In genomic region chr2:8573234-8573941, GRCh38 we compare ENCODE assay signal across 1 cellular context.
TF ChIP-seq lines count a peak whose summit lies in the region.

No MANE protein-coding gene starts in this region.

TF ChIP-seq in HepG2, 621 proteins besides CTCF, POLR2A, EP300 and RAD21 (continued from another document and continues in another):
- TF ChIP-seq MYC (CRISPR knock-in tag; IDR thresholded peaks at IDR 0.05; ENCODE audit: borderline replicate concordance): no peak
- no peak for TF ChIP-seq TP53 (CRISPR knock-in tag; conservative IDR thresholded peaks at IDR 0.05)
- no peak for TF ChIP-seq ZNF383 (CRISPR knock-in tag; IDR thresholded peaks at IDR 0.05; ENCODE audit: borderline replicate concordance)
- no peak for TF ChIP-seq NFKB2 (CRISPR knock-in tag; IDR thresholded peaks at IDR 0.05; ENCODE audit: borderline replicate concordance)
- no peak for TF ChIP-seq ZNF275 (CRISPR knock-in tag; IDR thresholded peaks at IDR 0.05; ENCODE audit: borderline replicate concordance)
- TF ChIP-seq ZNF225 (CRISPR knock-in tag; IDR thresholded peaks at IDR 0.05): peak; percentile 81; the same call in 1 of the 2 replicates
- TF ChIP-seq ZNF451 (CRISPR knock-in tag; IDR thresholded peaks at IDR 0.05): no peak
- TF ChIP-seq AHDC1 (CRISPR knock-in tag; IDR thresholded peaks at IDR 0.05; ENCODE audit: borderline replicate concordance): no peak
- TF ChIP-seq ZNF780A (CRISPR knock-in tag; IDR thresholded peaks at IDR 0.05): no peak
- TF ChIP-seq CAMTA2 (CRISPR knock-in tag; IDR thresholded peaks at IDR 0.05; ENCODE audit: borderline replicate concordance): no peak
- TF ChIP-seq HMG20A (CRISPR knock-in tag; IDR thresholded peaks at IDR 0.05; ENCODE audit: borderline replicate concordance): no peak
- 0 out of 2 replicates have a peak, but pooled peaks have one; percentile 6 for TF ChIP-seq EEA1 (CRISPR knock-in tag; IDR thresholded peaks at IDR 0.05; ENCODE audit: borderline replicate concordance)
- TF ChIP-seq ZNF777 (CRISPR knock-in tag; IDR thresholded peaks at IDR 0.05): no peak
- no peak for TF ChIP-seq MYNN (CRISPR knock-in tag; IDR thresholded peaks at IDR 0.05; ENCODE audit: low read depth)
- TF ChIP-seq, protein P1, sequence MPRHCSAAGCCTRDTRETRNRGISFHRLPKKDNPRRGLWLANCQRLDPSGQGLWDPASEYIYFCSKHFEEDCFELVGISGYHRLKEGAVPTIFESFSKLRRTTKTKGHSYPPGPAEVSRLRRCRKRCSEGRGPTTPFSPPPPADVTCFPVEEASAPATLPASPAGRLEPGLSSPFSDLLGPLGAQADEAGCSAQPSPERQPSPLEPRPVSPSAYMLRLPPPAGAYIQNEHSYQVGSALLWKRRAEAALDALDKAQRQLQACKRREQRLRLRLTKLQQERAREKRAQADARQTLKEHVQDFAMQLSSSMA (CRISPR knock-in tag; IDR thresholded peaks at IDR 0.05): peak; percentile 21; the same call in 1 of the 2 replicates
- no peak for TF ChIP-seq PBX2 (CRISPR knock-in tag; IDR thresholded peaks at IDR 0.05)
- peak; percentile 83 for TF ChIP-seq ZNF687 (CRISPR knock-in tag; IDR thresholded peaks at IDR 0.05)
- no peak; the same call in 1 of the 2 replicates for TF ChIP-seq ZBTB21 (CRISPR knock-in tag; IDR thresholded peaks at IDR 0.05)
- TF ChIP-seq, protein P2, sequence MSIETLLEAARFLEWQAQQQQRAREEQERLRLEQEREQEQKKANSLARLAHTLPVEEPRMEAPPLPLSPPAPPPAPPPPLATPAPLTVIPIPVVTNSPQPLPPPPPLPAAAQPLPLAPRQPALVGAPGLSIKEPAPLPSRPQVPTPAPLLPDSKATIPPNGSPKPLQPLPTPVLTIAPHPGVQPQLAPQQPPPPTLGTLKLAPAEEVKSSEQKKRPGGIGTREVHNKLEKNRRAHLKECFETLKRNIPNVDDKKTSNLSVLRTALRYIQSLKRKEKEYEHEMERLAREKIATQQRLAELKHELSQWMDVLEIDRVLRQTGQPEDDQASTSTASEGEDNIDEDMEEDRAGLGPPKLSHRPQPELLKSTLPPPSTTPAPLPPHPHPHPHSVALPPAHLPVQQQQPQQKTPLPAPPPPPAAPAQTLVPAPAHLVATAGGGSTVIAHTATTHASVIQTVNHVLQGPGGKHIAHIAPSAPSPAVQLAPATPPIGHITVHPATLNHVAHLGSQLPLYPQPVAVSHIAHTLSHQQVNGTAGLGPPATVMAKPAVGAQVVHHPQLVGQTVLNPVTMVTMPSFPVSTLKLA (IDR thresholded peaks at IDR 0.05): no peak
- no peak; the same call in 1 of the 2 replicates for TF ChIP-seq MEIS1 (CRISPR knock-in tag; IDR thresholded peaks at IDR 0.05; ENCODE audit: borderline replicate concordance)
- TF ChIP-seq PAF1 (CRISPR knock-in tag; IDR thresholded peaks at IDR 0.05): no peak
- TF ChIP-seq HMG20B (CRISPR knock-in tag; conservative IDR thresholded peaks at IDR 0.05): no peak
- TF ChIP-seq ZNF598 (CRISPR knock-in tag; IDR thresholded peaks at IDR 0.05; ENCODE audit: borderline replicate concordance): no peak
- no peak for TF ChIP-seq ZNF570 (CRISPR knock-in tag; IDR thresholded peaks at IDR 0.05; ENCODE audit: borderline replicate concordance)
- TF ChIP-seq MIER2 (CRISPR knock-in tag; IDR thresholded peaks at IDR 0.05): no peak; the same call in 1 of the 2 replicates
- peak; percentile 28; the same call in 1 of the 2 replicates for TF ChIP-seq HINFP (CRISPR knock-in tag; IDR thresholded peaks at IDR 0.05; ENCODE audit: low read depth)
- TF ChIP-seq NFE2L2 (IDR thresholded peaks at IDR 0.05; ENCODE audit: low read length): no peak
- no peak for TF ChIP-seq SCMH1 (CRISPR knock-in tag; IDR thresholded peaks at IDR 0.05; ENCODE audit: borderline replicate concordance)
- no peak for TF ChIP-seq ZNF446 (CRISPR knock-in tag; IDR thresholded peaks at IDR 0.05)
- TF ChIP-seq, protein P3, sequence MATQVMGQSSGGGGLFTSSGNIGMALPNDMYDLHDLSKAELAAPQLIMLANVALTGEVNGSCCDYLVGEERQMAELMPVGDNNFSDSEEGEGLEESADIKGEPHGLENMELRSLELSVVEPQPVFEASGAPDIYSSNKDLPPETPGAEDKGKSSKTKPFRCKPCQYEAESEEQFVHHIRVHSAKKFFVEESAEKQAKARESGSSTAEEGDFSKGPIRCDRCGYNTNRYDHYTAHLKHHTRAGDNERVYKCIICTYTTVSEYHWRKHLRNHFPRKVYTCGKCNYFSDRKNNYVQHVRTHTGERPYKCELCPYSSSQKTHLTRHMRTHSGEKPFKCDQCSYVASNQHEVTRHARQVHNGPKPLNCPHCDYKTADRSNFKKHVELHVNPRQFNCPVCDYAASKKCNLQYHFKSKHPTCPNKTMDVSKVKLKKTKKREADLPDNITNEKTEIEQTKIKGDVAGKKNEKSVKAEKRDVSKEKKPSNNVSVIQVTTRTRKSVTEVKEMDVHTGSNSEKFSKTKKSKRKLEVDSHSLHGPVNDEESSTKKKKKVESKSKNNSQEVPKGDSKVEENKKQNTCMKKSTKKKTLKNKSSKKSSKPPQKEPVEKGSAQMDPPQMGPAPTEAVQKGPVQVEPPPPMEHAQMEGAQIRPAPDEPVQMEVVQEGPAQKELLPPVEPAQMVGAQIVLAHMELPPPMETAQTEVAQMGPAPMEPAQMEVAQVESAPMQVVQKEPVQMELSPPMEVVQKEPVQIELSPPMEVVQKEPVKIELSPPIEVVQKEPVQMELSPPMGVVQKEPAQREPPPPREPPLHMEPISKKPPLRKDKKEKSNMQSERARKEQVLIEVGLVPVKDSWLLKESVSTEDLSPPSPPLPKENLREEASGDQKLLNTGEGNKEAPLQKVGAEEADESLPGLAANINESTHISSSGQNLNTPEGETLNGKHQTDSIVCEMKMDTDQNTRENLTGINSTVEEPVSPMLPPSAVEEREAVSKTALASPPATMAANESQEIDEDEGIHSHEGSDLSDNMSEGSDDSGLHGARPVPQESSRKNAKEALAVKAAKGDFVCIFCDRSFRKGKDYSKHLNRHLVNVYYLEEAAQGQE (IDR thresholded peaks at IDR 0.05; ENCODE audit: borderline replicate concordance in 1 of 2, low read depth in 1 of 2, low read length in 2 of 2): no peak
- TF ChIP-seq KAT2B (IDR thresholded peaks at IDR 0.05; ENCODE audit: borderline replicate concordance, low read depth, low read length): no peak
- TF ChIP-seq MTF1 (CRISPR knock-in tag; IDR thresholded peaks at IDR 0.05): no peak
- TF ChIP-seq MED1 (CRISPR knock-in tag; IDR thresholded peaks at IDR 0.05): no peak
- TF ChIP-seq HHEX (CRISPR knock-in tag; IDR thresholded peaks at IDR 0.05): no peak
- no peak for TF ChIP-seq NFIC (IDR thresholded peaks at IDR 0.05; ENCODE audit: low read length)
